1 cellular context compared by ENCODE assay signal in genomic region chr1:242890211-242890741, GRCh38.
A peak's percentile ranks its signal among the peaks of the same experiment; 100 is the strongest.
TF ChIP-seq lines count a peak whose summit lies in the region.

No MANE protein-coding gene starts in this region.

TF ChIP-seq in WTC11, 78 proteins besides CTCF, POLR2A, EP300 and RAD21 (continued from another document):
- TF ChIP-seq ZSCAN18 (CRISPR knock-in tag; IDR thresholded peaks at IDR 0.05): no peak
- no peak for TF ChIP-seq ZNF317 (CRISPR knock-in tag; IDR thresholded peaks at IDR 0.05; ENCODE audit: borderline replicate concordance, low read depth)
- no peak for TF ChIP-seq PREB (CRISPR knock-in tag; IDR thresholded peaks at IDR 0.05; ENCODE audit: borderline replicate concordance)
- 0 out of 2 replicates have a peak, but pooled peaks have one; percentile 23 for TF ChIP-seq PRDM15 (CRISPR knock-in tag; IDR thresholded peaks at IDR 0.05)
- no peak for TF ChIP-seq SMAD4 (CRISPR knock-in tag; IDR thresholded peaks at IDR 0.05)
- no peak for TF ChIP-seq ZNF425 (CRISPR knock-in tag; conservative IDR thresholded peaks at IDR 0.05)
- TF ChIP-seq FOXJ3 (CRISPR knock-in tag; IDR thresholded peaks at IDR 0.05; ENCODE audit: borderline replicate concordance): no peak
- 0 out of 2 replicates have a peak, but pooled peaks have one; percentile 2 for TF ChIP-seq FOXP4 (CRISPR knock-in tag; IDR thresholded peaks at IDR 0.05)
- TF ChIP-seq AFF4 (CRISPR knock-in tag; IDR thresholded peaks at IDR 0.05; ENCODE audit: borderline replicate concordance): peak; percentile 81; the same call in 1 of the 2 replicates
